ENCODE assay signal across 15 cellular contexts in genomic region chr7:138292951-138293350, GRCh38.
A peak's percentile ranks its signal among the peaks of the same experiment; 100 is the strongest.
DNase-seq lines count a peak whose midpoint lies in the region; ATAC-seq and TF ChIP-seq lines count a peak whose summit lies in the region.
"Had no signal": no experiment of that assay in that cellular context is flagged by ENCODE, and none has a peak within 500 bp of the region (broad histone marks: within the 10 kb centered on the region; RNA-seq: fewer than 3 reads in every experiment).

No MANE protein-coding gene starts in this region.

- DNase-seq in GM23338 (ENCODE audit: low spot score) (no peak), foreskin melanocyte (peak; percentile 62), retina (peak; percentile 6), spleen (no peak), NCI-H774 (lab: John Stamatoyannopoulos, UW) (no peak)
- DNase-seq in activated CD8-positive, alpha-beta memory T cell treated with anti-CD3 and anti-CD28 coated beads for 24 hours: no peak
- DNase-seq in activated T-helper 1 cell treated with anti-CD3 and anti-CD28 coated beads, Interleukin-12 subunit alpha, Interleukin-12 subunit beta, Interleukin-2, Interleukin-4 antibody, amounts not matched to agents 30 ng/mL and 10 ng/mL and 1 ng/mL, durations not matched to agents 14 hours and 24 hours and 36 hours (ENCODE audit: low spot score): no peak
- DNase-seq: 8988T; Calu3; CD4-positive, CD25-positive, alpha-beta regulatory T cell; DMS 273 treated with DMSO at 0.1 percent for 48 hours; GOT3; HCEC 1CT had no signal

- TF ChIP-seq CTCF in GM23338 (conservative IDR thresholded peaks at IDR 0.05; ENCODE audit: low read depth in 2 of 2) (no peak), spleen (IDR thresholded peaks at IDR 0.05 in 8 of 11, conservative IDR thresholded peaks at IDR 0.05 in 3 of 11) (no peak)

- H3K36me3 ChIP-seq in GM23338 (ENCODE audit: insufficient read depth) (peaks cover 12% of the 10 kb centered on the region; the same call in 1 of the 2 replicates), neuron (ENCODE audit: insufficient read depth, low read length) (no peaks in the 10 kb centered on the region), spleen (no peaks in the 10 kb centered on the region)

- no peaks in the 10 kb centered on the region for H3K79me2 ChIP-seq in GM23338 (replicated peaks; ENCODE audit: insufficient read depth)

- TF ChIP-seq POLR2A in spleen (IDR thresholded peaks at IDR 0.05): no peak

- H3K9me3 ChIP-seq in neuron (ENCODE audit: low read length) (peaks cover 10% of the 10 kb centered on the region), spleen (peaks cover 0 to 22% (median 17%) of the 10 kb centered on the region in 8 donors)

- no peaks in the 10 kb centered on the region for H4K20me1 ChIP-seq in GM23338 (replicated peaks; ENCODE audit: insufficient read depth)
- H4K20me1 ChIP-seq: BLaER1 treated with 17β-estradiol and CSF1 and Interleukin-3, amounts not matched to agents 10 nM and 100 nM had no signal

- H3K27me3 ChIP-seq in GM23338 (ENCODE audit: insufficient read depth) (no peaks in the 10 kb centered on the region), neuron (ENCODE audit: insufficient read depth, low read length) (no peaks in the 10 kb centered on the region), spleen (replicated peaks in 1 of 7) (no peaks in the 10 kb centered on the region)
- H3K27me3 ChIP-seq: BLaER1 treated with 17β-estradiol and CSF1 and Interleukin-3, amounts not matched to agents 10 nM and 100 nM had no signal

- H3K4me1 Mint-ChIP-seq in GM23338: no peaks in the 10 kb centered on the region
- H3K4me1 Mint-ChIP-seq in activated T-helper 1 cell treated with anti-CD3 and anti-CD28 coated beads, Interleukin-12 subunit alpha, Interleukin-12 subunit beta, Interleukin-2, Interleukin-4 antibody, amounts not matched to agents 30 ng/mL and 10 ng/mL and 1 ng/mL, durations not matched to agents 14 hours and 24 hours and 36 hours (ENCODE audit: low read depth): no peaks in the 10 kb centered on the region
- H3K4me1 Mint-ChIP-seq: CD4-positive, CD25-positive, alpha-beta regulatory T cell had no signal

- H3F3A ChIP-seq in GM23338 (replicated peaks; ENCODE audit: low read depth): no peaks in the 10 kb centered on the region

- peaks cover 32% of the 10 kb centered on the region for H3K9me3 Mint-ChIP-seq in GM23338
- H3K9me3 Mint-ChIP-seq in activated T-helper 1 cell treated with anti-CD3 and anti-CD28 coated beads, Interleukin-12 subunit alpha, Interleukin-12 subunit beta, Interleukin-2, Interleukin-4 antibody, amounts not matched to agents 30 ng/mL and 10 ng/mL and 1 ng/mL, durations not matched to agents 14 hours and 24 hours and 36 hours: peaks cover 6% of the 10 kb centered on the region

- no peak overlapping the region for H3K27ac Mint-ChIP-seq in GM23338
- H3K27ac Mint-ChIP-seq in activated T-helper 1 cell treated with anti-CD3 and anti-CD28 coated beads, Interleukin-12 subunit alpha, Interleukin-12 subunit beta, Interleukin-2, Interleukin-4 antibody, amounts not matched to agents 30 ng/mL and 10 ng/mL and 1 ng/mL, durations not matched to agents 14 hours and 24 hours and 36 hours: no peak overlapping the region
- H3K27ac Mint-ChIP-seq: CD4-positive, CD25-positive, alpha-beta regulatory T cell had no signal

- peak overlapping the region; percentile 59 for H2AFZ ChIP-seq in GM23338
- peak overlapping the region; percentile 61 for H2AFZ ChIP-seq in neuron (ENCODE audit: low read depth, low read length)

- H3K4me2 ChIP-seq in GM23338: no peak overlapping the region
- H3K4me2 ChIP-seq: BLaER1 treated with 17β-estradiol and CSF1 and Interleukin-3, amounts not matched to agents 10 nM and 100 nM had no signal

- ATAC-seq in GM23338: no peak

- no peak overlapping the region for H3K4me3 Mint-ChIP-seq in GM23338
- no peak overlapping the region for H3K4me3 Mint-ChIP-seq in activated T-helper 1 cell treated with anti-CD3 and anti-CD28 coated beads, Interleukin-12 subunit alpha, Interleukin-12 subunit beta, Interleukin-2, Interleukin-4 antibody, amounts not matched to agents 30 ng/mL and 10 ng/mL and 1 ng/mL, durations not matched to agents 14 hours and 24 hours and 36 hours
- H3K4me3 Mint-ChIP-seq: CD4-positive, CD25-positive, alpha-beta regulatory T cell had no signal

- intact Hi-C loops in spleen (cut with DNase I; ENCODE audit: low total_unique reads): no loop called here
- intact Hi-C loops in activated T-helper 1 cell treated with anti-CD3 and anti-CD28 coated beads, Interleukin-12 subunit alpha, Interleukin-12 subunit beta, Interleukin-2, Interleukin-4 antibody, amounts not matched to agents 30 ng/mL and 10 ng/mL and 1 ng/mL, durations not matched to agents 14 hours and 24 hours and 36 hours (cut with micrococcal nuclease): no loop called here

- H3K36me3 Mint-ChIP-seq in GM23338 (ENCODE audit: low read depth): peaks cover 29% of the 10 kb centered on the region
- no peaks in the 10 kb centered on the region for H3K36me3 Mint-ChIP-seq in activated T-helper 1 cell treated with anti-CD3 and anti-CD28 coated beads, Interleukin-12 subunit alpha, Interleukin-12 subunit beta, Interleukin-2, Interleukin-4 antibody, amounts not matched to agents 30 ng/mL and 10 ng/mL and 1 ng/mL, durations not matched to agents 14 hours and 24 hours and 36 hours (ENCODE audit: low read depth)
- H3K36me3 Mint-ChIP-seq: CD4-positive, CD25-positive, alpha-beta regulatory T cell had no signal

- H3K4me1 ChIP-seq in GM23338 (ENCODE audit: insufficient read depth) (no peaks in the 10 kb centered on the region), neuron (ENCODE audit: insufficient read depth, low read length) (no peaks in the 10 kb centered on the region), spleen (peaks cover 0 to 14% (median 3%) of the 10 kb centered on the region in 6 donors)

- H3K27me3 Mint-ChIP-seq in GM23338 (ENCODE audit: insufficient read depth, low read depth, poor library complexity): peaks cover 2% of the 10 kb centered on the region
- no peaks in the 10 kb centered on the region for H3K27me3 Mint-ChIP-seq in activated T-helper 1 cell treated with anti-CD3 and anti-CD28 coated beads, Interleukin-12 subunit alpha, Interleukin-12 subunit beta, Interleukin-2, Interleukin-4 antibody, amounts not matched to agents 30 ng/mL and 10 ng/mL and 1 ng/mL, durations not matched to agents 14 hours and 24 hours and 36 hours (ENCODE audit: insufficient read depth)

- H3K4me3 ChIP-seq in GM23338 (no peak overlapping the region), neuron (ENCODE audit: low read length) (no peak overlapping the region), spleen (no peak overlapping the region)
- H3K4me3 ChIP-seq: BLaER1 treated with 17β-estradiol and CSF1 and Interleukin-3, amounts not matched to agents 10 nM and 100 nM had no signal

- WGBS in spleen, 5 donors: 70 to 90% (median 86%) methylated on average over 3 of the region's 3 CpGs

- peaks cover 3% of the 10 kb centered on the region; the same call in 1 of the 2 replicates for H3K9me2 ChIP-seq in GM23338 (ENCODE audit: insufficient read depth)

- H3K27ac ChIP-seq in GM23338 (ENCODE audit: low read depth): no peak overlapping the region
- no peak overlapping the region for H3K27ac ChIP-seq in spleen
- H3K27ac ChIP-seq: BLaER1 treated with 17β-estradiol and CSF1 and Interleukin-3, amounts not matched to agents 10 nM and 100 nM had no signal

TF ChIP-seq in GM23338, 12 proteins besides CTCF, POLR2A, EP300 and RAD21:
- no peak for TF ChIP-seq POLR2AphosphoS5 (IDR thresholded peaks at IDR 0.05; ENCODE audit: low read depth)

Comparison
In these comparisons a context has a peak if more than half of its experiments do, and no peak if none do; other contexts are left out.
1. DNase-seq: peak in foreskin melanocyte (single experiment) and retina (single experiment); none in GM23338 (single experiment), spleen (single experiment), activated CD8-positive, alpha-beta memory T cell treated with anti-CD3 and anti-CD28 coated beads for 24 hours (single experiment), activated T-helper 1 cell treated with anti-CD3 and anti-CD28 coated beads, Interleukin-12 subunit alpha, Interleukin-12 subunit beta, Interleukin-2, Interleukin-4 antibody, amounts not matched to agents 30 ng/mL and 10 ng/mL and 1 ng/mL, durations not matched to agents 14 hours and 24 hours and 36 hours (single experiment) and NCI-H774 (single experiment).